Comparison of ENCODE assay signal across 21 cellular contexts in the genomic region with DNA sequence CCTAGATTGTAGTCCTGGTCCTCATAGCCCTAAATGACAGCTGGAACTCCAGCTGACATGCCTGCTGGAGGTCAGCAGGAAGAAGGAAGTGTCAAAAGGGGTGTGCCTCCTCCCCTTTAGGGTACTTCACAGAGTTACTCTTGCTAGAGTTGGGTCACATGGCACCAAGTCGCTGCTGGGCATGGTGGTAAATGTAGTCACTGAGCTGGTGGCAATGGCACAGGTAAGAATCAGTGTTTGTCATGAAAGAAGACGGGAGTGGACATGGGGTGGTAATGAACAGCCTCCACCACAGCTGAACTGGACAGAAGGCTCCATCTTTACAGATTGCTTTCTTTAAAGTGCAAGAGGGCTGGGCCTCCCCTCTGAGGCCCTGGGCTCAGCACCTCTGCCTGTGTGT.
"Had no signal": no experiment of that assay in that cellular context is flagged by ENCODE, and none has a peak within 500 bp of the region (broad histone marks: within the 10 kb centered on the region; RNA-seq: fewer than 3 reads in every experiment).

No MANE protein-coding gene starts in this region.

- H3K4me3 ChIP-seq: coronary artery, heart right ventricle, ovary, psoas muscle, right lobe of liver, spleen, uterus had no signal

- ATAC-seq: heart right ventricle; left lobe of liver; natural killer cell; psoas muscle; right lobe of liver; stimulated activated memory B cell treated with anti-CD40 and anti-IgM and Interleukin-4, amounts not matched to agents 10 μg/mL and 1 μg/mL and 100 μg/mL, for 72 hours had no signal

- H3K4me1 Mint-ChIP-seq: natural killer cell; neural crest cell; stimulated activated memory B cell treated with anti-CD40 and anti-IgM and Interleukin-4, amounts not matched to agents 10 μg/mL and 1 μg/mL and 100 μg/mL, for 72 hours had no signal

- H3K4me1 ChIP-seq: heart right ventricle, psoas muscle, right lobe of liver, spleen, uterus had no signal

- H3K27ac Mint-ChIP-seq: natural killer cell; stimulated activated memory B cell treated with anti-CD40 and anti-IgM and Interleukin-4, amounts not matched to agents 10 μg/mL and 1 μg/mL and 100 μg/mL, for 72 hours; stimulated activated naive CD8-positive, alpha-beta T cell treated with anti-CD3 and anti-CD28 coated beads, Interleukin-15, Interleukin-2, amounts not matched to agents 100 ng/mL and 50 ng/mL, for 24 hours had no signal

- H3K4me3 Mint-ChIP-seq: natural killer cell; neural crest cell; stimulated activated memory B cell treated with anti-CD40 and anti-IgM and Interleukin-4, amounts not matched to agents 10 μg/mL and 1 μg/mL and 100 μg/mL, for 72 hours; stimulated activated naive CD8-positive, alpha-beta T cell treated with anti-CD3 and anti-CD28 coated beads, Interleukin-15, Interleukin-2, amounts not matched to agents 100 ng/mL and 50 ng/mL, for 24 hours had no signal

- H3K36me3 ChIP-seq: heart right ventricle, ovary, right lobe of liver, spleen, uterus had no signal

- H3K27me3 Mint-ChIP-seq: stimulated activated memory B cell treated with anti-CD40 and anti-IgM and Interleukin-4, amounts not matched to agents 10 μg/mL and 1 μg/mL and 100 μg/mL, for 72 hours; stimulated activated naive CD8-positive, alpha-beta T cell treated with anti-CD3 and anti-CD28 coated beads, Interleukin-15, Interleukin-2, amounts not matched to agents 100 ng/mL and 50 ng/mL, for 24 hours had no signal

- DNase-seq: effector CD4-positive, alpha-beta T cell; heart right ventricle; hypothalamus; mammary epithelial cell; natural killer cell; nucleus accumbens; ovary; psoas muscle; retina; stimulated activated CD4-positive, alpha-beta T cell treated with anti-CD3 and anti-CD28 coated beads, Interleukin-15, amount 100 ng/mL, for 24 hours; stimulated activated CD4-positive, alpha-beta T cell treated with anti-CD3 and anti-CD28 coated beads, Interleukin-1b, Interleukin-23, amount 100 ng/mL, for 48 hours; stimulated activated CD4-positive, alpha-beta T cell treated with anti-CD3 and anti-CD28 coated beads, Interleukin-4, amount 100 ng/mL, for 24 hours; trophoblast cell; uterus had no signal

- H3K9me3 Mint-ChIP-seq: natural killer cell had no signal

- H3K9me3 ChIP-seq: ovary, psoas muscle, right lobe of liver, uterus had no signal

- H3K27ac ChIP-seq: coronary artery, heart right ventricle, ovary, psoas muscle, right lobe of liver, spleen, uterus had no signal
